ENCODE assay signal across 14 cellular contexts in the genomic region with DNA sequence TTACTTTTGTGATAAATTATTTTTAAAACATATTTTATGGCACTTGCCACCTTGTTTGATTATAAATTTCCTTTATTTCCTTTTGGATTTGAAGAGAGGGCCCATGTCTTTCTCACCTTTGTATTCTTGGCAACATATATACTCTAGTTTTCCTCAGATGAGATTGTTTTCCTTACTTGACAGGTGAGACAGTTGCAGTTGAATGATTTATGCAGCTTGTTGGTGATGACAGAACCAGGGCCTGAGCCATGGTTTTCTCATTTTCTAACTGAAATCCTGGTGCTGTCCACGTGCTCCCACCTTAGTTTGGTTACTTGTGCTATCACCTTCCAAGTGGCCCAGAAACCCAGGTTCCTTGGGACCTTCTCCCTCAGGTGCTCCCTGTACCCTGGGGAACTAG. TPM values are rescaled to one million over a fixed set of nuclear protein-coding genes. Genes with fewer than 3 reads are reported as not detected.
DNase-seq lines count a peak whose midpoint lies in the region; ATAC-seq lines count a peak whose summit lies in the region.
"Had no signal": no experiment of that assay in that cellular context is flagged by ENCODE, and none has a peak within 500 bp of the region (broad histone marks: within the 10 kb centered on the region; RNA-seq: fewer than 3 reads in every experiment).

No MANE protein-coding gene starts in this region.

- H2BK5ac ChIP-seq in mesenchymal stem cell (ENCODE audit: low read depth, low read length, poor library complexity, severe bottlenecking) (no peak overlapping the region), trophoblast cell (ENCODE audit: low read depth, low read length, poor library complexity) (no peak overlapping the region)

- POLR2A ChIA-PET in CD8-positive, alpha-beta memory T cell (lab: Charles Lee), result no interaction called here

- no peak for ATAC-seq in stimulated activated effector memory CD8-positive, alpha-beta T cell treated with anti-CD3 and anti-CD28 coated beads, Interleukin-12 subunit alpha, Interleukin-12 subunit beta, amount 100 ng/mL, for 72 hours
- ATAC-seq: GM12878 had no signal

- no peak overlapping the region for H3K23ac ChIP-seq in mesenchymal stem cell (ENCODE audit: low read length in 2 of 2)
- H3K23ac ChIP-seq in trophoblast cell (ENCODE audit: low read length), result no peak overlapping the region

- peak overlapping the region; percentile 29 for H3K27ac Mint-ChIP-seq in activated T-cell treated with anti-CD3 and anti-CD28 coated beads, Interleukin-2, amount 50 U/mL, for 24 hours
- H3K27ac Mint-ChIP-seq in CD8-positive, alpha-beta memory T cell, result peak overlapping the region in 5 of 8 donors; percentile 1 to 87 (median 26)
- peak overlapping the region; percentile 54 for H3K27ac Mint-ChIP-seq in stimulated activated effector memory CD8-positive, alpha-beta T cell treated with anti-CD3 and anti-CD28 coated beads, Interleukin-12 subunit alpha, Interleukin-12 subunit beta, amount 100 ng/mL, for 72 hours
- H3K27ac Mint-ChIP-seq: B cell had no signal

- no peaks in the 10 kb centered on the region for H3K27me3 ChIP-seq in CD8-positive, alpha-beta memory T cell (ENCODE audit: insufficient read depth, low read length, poor library complexity, severe bottlenecking)
- H3K27me3 ChIP-seq in mesenchymal stem cell (ENCODE audit: control insufficient read depth in 1 of 2, insufficient read depth in 1 of 2, low read length in 2 of 2) (no peaks in the 10 kb centered on the region), trophoblast cell (ENCODE audit: insufficient read depth, low read length) (no peaks in the 10 kb centered on the region)
- H3K27me3 ChIP-seq: BLaER1 treated with 17β-estradiol and CSF1 and Interleukin-3, amounts not matched to agents 10 nM and 100 nM had no signal

- H4K91ac ChIP-seq in mesenchymal stem cell (ENCODE audit: low read length), result peak overlapping the region; percentile 27
- H4K91ac ChIP-seq in trophoblast cell (ENCODE audit: low read depth, low read length), result no peak overlapping the region

- H3K36me3 Mint-ChIP-seq in activated T-cell treated with anti-CD3 and anti-CD28 coated beads, Interleukin-2, amount 50 U/mL, for 24 hours (ENCODE audit: low read depth), result peaks cover 79% of the 10 kb centered on the region
- peaks cover 12 to 87% (median 29%) of the 10 kb centered on the region in 3 donors for H3K36me3 Mint-ChIP-seq in CD8-positive, alpha-beta memory T cell
- peaks cover 94% of the 10 kb centered on the region for H3K36me3 Mint-ChIP-seq in stimulated activated effector memory CD8-positive, alpha-beta T cell treated with anti-CD3 and anti-CD28 coated beads, Interleukin-12 subunit alpha, Interleukin-12 subunit beta, amount 100 ng/mL, for 72 hours

- peaks cover 62% of the 10 kb centered on the region for H3K4me1 Mint-ChIP-seq in activated T-cell treated with anti-CD3 and anti-CD28 coated beads, Interleukin-2, amount 50 U/mL, for 24 hours (ENCODE audit: low read depth)
- peaks cover 40 to 78% (median 68%) of the 10 kb centered on the region in 3 donors for H3K4me1 Mint-ChIP-seq in CD8-positive, alpha-beta memory T cell
- peaks cover 44% of the 10 kb centered on the region for H3K4me1 Mint-ChIP-seq in stimulated activated effector memory CD8-positive, alpha-beta T cell treated with anti-CD3 and anti-CD28 coated beads, Interleukin-12 subunit alpha, Interleukin-12 subunit beta, amount 100 ng/mL, for 72 hours

- peaks cover 20% of the 10 kb centered on the region for H3K36me3 ChIP-seq in CD8-positive, alpha-beta memory T cell (ENCODE audit: insufficient read depth, low read length)
- H3K36me3 ChIP-seq in mesenchymal stem cell (ENCODE audit: control insufficient read depth in 1 of 2, insufficient read depth in 2 of 2, low read depth in 1 of 2, low read length in 2 of 2) (peaks cover 0 to 18% of the 10 kb centered on the region in 2 experiments), trophoblast cell (ENCODE audit: control insufficient read depth in 1 of 2, insufficient read depth in 2 of 2, low read length in 2 of 2) (no peaks in the 10 kb centered on the region)

- no peaks in the 10 kb centered on the region for H3K9me3 Mint-ChIP-seq in activated T-cell treated with anti-CD3 and anti-CD28 coated beads, Interleukin-2, amount 50 U/mL, for 24 hours
- no peaks in the 10 kb centered on the region for H3K9me3 Mint-ChIP-seq in CD8-positive, alpha-beta memory T cell
- no peaks in the 10 kb centered on the region for H3K9me3 Mint-ChIP-seq in stimulated activated effector memory CD8-positive, alpha-beta T cell treated with anti-CD3 and anti-CD28 coated beads, Interleukin-12 subunit alpha, Interleukin-12 subunit beta, amount 100 ng/mL, for 72 hours
- H3K9me3 Mint-ChIP-seq: H9 had no signal

- no peak overlapping the region for H3K4ac ChIP-seq in mesenchymal stem cell (ENCODE audit: low read depth in 1 of 2, low read length in 2 of 2)
- no peak overlapping the region for H3K4ac ChIP-seq in trophoblast cell (ENCODE audit: low read depth, low read length)

- H2BK120ac ChIP-seq in mesenchymal stem cell (ENCODE audit: low read depth, low read length) (no peak overlapping the region), trophoblast cell (ENCODE audit: insufficient read depth, low read length, poor library complexity) (no peak overlapping the region)

- H2BK15ac ChIP-seq in mesenchymal stem cell (ENCODE audit: low read depth, poor library complexity, severe bottlenecking), result no peak overlapping the region

- H3K27me3 Mint-ChIP-seq in activated T-cell treated with anti-CD3 and anti-CD28 coated beads, Interleukin-2, amount 50 U/mL, for 24 hours, result no peaks in the 10 kb centered on the region
- no peaks in the 10 kb centered on the region for H3K27me3 Mint-ChIP-seq in CD8-positive, alpha-beta memory T cell
- H3K27me3 Mint-ChIP-seq: B cell had no signal

- peaks cover 13% of the 10 kb centered on the region for H3K4me1 ChIP-seq in CD8-positive, alpha-beta memory T cell (ENCODE audit: insufficient read depth, low read length)
- H3K4me1 ChIP-seq in mesenchymal stem cell (ENCODE audit: control insufficient read depth, insufficient read depth, low read depth, low read length), result peaks cover 4% of the 10 kb centered on the region
- H3K4me1 ChIP-seq in trophoblast cell (ENCODE audit: control insufficient read depth in 1 of 2, insufficient read depth in 2 of 2, low read length in 2 of 2), result peaks cover 2% of the 10 kb centered on the region in 2 experiments

- H2BK12ac ChIP-seq in mesenchymal stem cell (ENCODE audit: low read length in 2 of 2) (no peak overlapping the region), trophoblast cell (ENCODE audit: low read length) (no peak overlapping the region)

- CTCF ChIA-PET in CD8-positive, alpha-beta memory T cell (lab: Charles Lee), result interaction anchor here (1.4 kb wide), 1 partner anchor 11 kb away, joined by 3 read pairs; no protein-coding TSS in a partner anchor

- H3K4me3 Mint-ChIP-seq in activated T-cell treated with anti-CD3 and anti-CD28 coated beads, Interleukin-2, amount 50 U/mL, for 24 hours, result no peak overlapping the region
- H3K4me3 Mint-ChIP-seq in CD8-positive, alpha-beta memory T cell, result no peak overlapping the region
- no peak overlapping the region for H3K4me3 Mint-ChIP-seq in stimulated activated effector memory CD8-positive, alpha-beta T cell treated with anti-CD3 and anti-CD28 coated beads, Interleukin-12 subunit alpha, Interleukin-12 subunit beta, amount 100 ng/mL, for 72 hours
- H3K4me3 Mint-ChIP-seq: B cell, H9 had no signal

- H4K8ac ChIP-seq in mesenchymal stem cell (ENCODE audit: low read length), result no peak overlapping the region
- H4K8ac ChIP-seq in trophoblast cell (ENCODE audit: low read depth, low read length), result no peak overlapping the region

- no peak overlapping the region for H3K18ac ChIP-seq in mesenchymal stem cell (ENCODE audit: low read depth in 1 of 2, low read length in 2 of 2)
- H3K18ac ChIP-seq in trophoblast cell (ENCODE audit: low read length), result no peak overlapping the region

- no peaks in the 10 kb centered on the region for H3K9me3 ChIP-seq in CD8-positive, alpha-beta memory T cell (ENCODE audit: low read length)
- no peaks in the 10 kb centered on the region for H3K9me3 ChIP-seq in mesenchymal stem cell (ENCODE audit: control insufficient read depth, low read length)
- H3K9me3 ChIP-seq in trophoblast cell (ENCODE audit: insufficient read depth, low read depth, low read length), result no peaks in the 10 kb centered on the region

- DNase-seq in activated T-cell treated with anti-CD3 and anti-CD28 coated beads, Interleukin-2, amount 50 U/mL, for 24 hours, result no peak
- no peak for DNase-seq in activated T-cell treated with anti-CD3 and anti-CD28 coated beads, Interleukin-2, amount 50 U/mL, for 48 hours
- no peak for DNase-seq in CD8-positive, alpha-beta memory T cell
- DNase-seq in mesenchymal stem cell (no peak), kidney tubule cell (ENCODE audit: low spot score) (no peak), trophoblast cell (no peak)
- no peak for DNase-seq in stimulated activated effector memory CD8-positive, alpha-beta T cell treated with anti-CD3 and anti-CD28 coated beads, Interleukin-12 subunit alpha, Interleukin-12 subunit beta, amount 100 ng/mL, for 72 hours (ENCODE audit: low spot score in 2 of 2)
- DNase-seq: DMS153, DND-41, EL, H9 had no signal

- no peak overlapping the region for H4K12ac ChIP-seq in trophoblast cell (ENCODE audit: low read depth, low read length)

- H3K9ac ChIP-seq in mesenchymal stem cell (ENCODE audit: low read length), result no peak overlapping the region
- H3K9ac ChIP-seq in trophoblast cell (ENCODE audit: low read length), result no peak overlapping the region
- H3K9ac ChIP-seq: BLaER1 treated with 17β-estradiol and CSF1 and Interleukin-3, amounts not matched to agents 10 nM and 100 nM had no signal

- H3K4me2 ChIP-seq in mesenchymal stem cell (ENCODE audit: low read length, poor library complexity, severe bottlenecking) (no peak overlapping the region), trophoblast cell (ENCODE audit: low read length) (no peak overlapping the region)
- H3K4me2 ChIP-seq: BLaER1 treated with 17β-estradiol and CSF1 and Interleukin-3, amounts not matched to agents 10 nM and 100 nM had no signal

- no peaks in the 10 kb centered on the region for H3K79me2 ChIP-seq in trophoblast cell (ENCODE audit: control insufficient read depth, insufficient read depth, low read length, poor library complexity)

- H3K14ac ChIP-seq in mesenchymal stem cell (ENCODE audit: low read length in 2 of 2), result no peak overlapping the region
- no peak overlapping the region for H3K14ac ChIP-seq in trophoblast cell (ENCODE audit: low read length)

- H3K4me3 ChIP-seq in CD8-positive, alpha-beta memory T cell (ENCODE audit: low read length), result no peak overlapping the region
- H3K4me3 ChIP-seq in mesenchymal stem cell (ENCODE audit: insufficient read depth in 1 of 2, low read depth in 1 of 2, low read length in 2 of 2) (no peak overlapping the region), trophoblast cell (ENCODE audit: low read depth, low read length) (no peak overlapping the region)
- H3K4me3 ChIP-seq: BLaER1 treated with 17β-estradiol and CSF1 and Interleukin-3, amounts not matched to agents 10 nM and 100 nM; GM12878 had no signal

- no peak overlapping the region for H2AK5ac ChIP-seq in mesenchymal stem cell (ENCODE audit: low read length, severe bottlenecking)
- H2AK5ac ChIP-seq in trophoblast cell (ENCODE audit: low read length), result no peak overlapping the region

- no peaks in the 10 kb centered on the region for H3K79me1 ChIP-seq in mesenchymal stem cell (replicated peaks; ENCODE audit: low read length, poor library complexity, severe bottlenecking)
- peaks cover 2% of the 10 kb centered on the region for H3K79me1 ChIP-seq in trophoblast cell (ENCODE audit: low read length)

- H3K27ac ChIP-seq in CD8-positive, alpha-beta memory T cell (ENCODE audit: low read depth, low read length), result no peak overlapping the region
- H3K27ac ChIP-seq in mesenchymal stem cell (ENCODE audit: low read length, poor library complexity, severe bottlenecking) (no peak overlapping the region), trophoblast cell (ENCODE audit: low read depth, low read length) (no peak overlapping the region)
- H3K27ac ChIP-seq: BLaER1 treated with 17β-estradiol and CSF1 and Interleukin-3, amounts not matched to agents 10 nM and 100 nM had no signal

- WGBS in mesenchymal stem cell, result 91% methylated on average over 1 of the region's 1 CpG
- no CpG with 5 or more reads among the region's 1 CpG for WGBS in trophoblast cell (ENCODE audit: extremely low coverage, insufficient coverage, insufficient read length)

- no peak overlapping the region for H2AFZ ChIP-seq in mesenchymal stem cell (ENCODE audit: low read depth, low read length)
- H2AFZ ChIP-seq in trophoblast cell (ENCODE audit: insufficient read depth, low read length, poor library complexity), result no peak overlapping the region

RNA-seq across cellular contexts. Expression of gene TTC39C, which starts 58.2 kb away (rescaled TPM):
- 10 to 100 TPM; 57.4 to 59.5 TPM for total RNA-seq in CD8-positive, alpha-beta memory T cell
- polyA plus RNA-seq in CD8-positive, alpha-beta memory T cell, result 80.2 TPM
- 2.9 TPM for polyA plus RNA-seq in mesenchymal stem cell (2013, experiment 1 of 2)
- polyA plus RNA-seq in mesenchymal stem cell (2013, experiment 2 of 2), result 3.6 TPM
- 8.6 and 8.8 TPM in 2 replicates for polyA plus RNA-seq in trophoblast cell (2013)
